In the genomic region with DNA sequence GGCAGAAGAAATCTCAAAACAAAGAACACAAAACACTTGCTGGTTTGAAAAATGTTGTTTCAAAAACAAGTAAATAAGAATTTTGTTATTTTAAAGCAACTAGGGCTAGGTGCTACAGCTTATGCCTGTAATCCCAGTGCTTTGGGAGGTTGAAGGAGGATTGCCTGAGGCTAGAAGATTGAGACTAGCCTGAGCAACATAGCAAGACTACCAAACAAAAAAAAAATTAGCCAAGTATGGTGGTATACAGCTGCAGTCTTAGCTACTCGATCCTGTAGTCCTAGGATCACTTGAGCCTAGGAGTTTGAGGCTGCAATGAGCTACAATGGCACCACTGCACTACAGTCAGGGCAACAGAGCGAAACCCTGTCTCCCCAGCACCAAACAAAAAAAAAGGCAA, we compare ENCODE assay signal across 6 cellular contexts.
"Had no signal": no experiment of that assay in that cellular context is flagged by ENCODE, and none has a peak within 500 bp of the region (broad histone marks: within the 10 kb centered on the region; RNA-seq: fewer than 3 reads in every experiment).

No MANE protein-coding gene starts in this region.

- H3K4me3 ChIP-seq: K562 had no signal

- ATAC-seq: HepG2, K562 had no signal

- H3K27ac ChIP-seq: HL-60 had no signal

- DNase-seq: IMR-90, KBM-7, KG1 had no signal
